Comparison of ENCODE assay signal across 8 cellular contexts in the genomic region with DNA sequence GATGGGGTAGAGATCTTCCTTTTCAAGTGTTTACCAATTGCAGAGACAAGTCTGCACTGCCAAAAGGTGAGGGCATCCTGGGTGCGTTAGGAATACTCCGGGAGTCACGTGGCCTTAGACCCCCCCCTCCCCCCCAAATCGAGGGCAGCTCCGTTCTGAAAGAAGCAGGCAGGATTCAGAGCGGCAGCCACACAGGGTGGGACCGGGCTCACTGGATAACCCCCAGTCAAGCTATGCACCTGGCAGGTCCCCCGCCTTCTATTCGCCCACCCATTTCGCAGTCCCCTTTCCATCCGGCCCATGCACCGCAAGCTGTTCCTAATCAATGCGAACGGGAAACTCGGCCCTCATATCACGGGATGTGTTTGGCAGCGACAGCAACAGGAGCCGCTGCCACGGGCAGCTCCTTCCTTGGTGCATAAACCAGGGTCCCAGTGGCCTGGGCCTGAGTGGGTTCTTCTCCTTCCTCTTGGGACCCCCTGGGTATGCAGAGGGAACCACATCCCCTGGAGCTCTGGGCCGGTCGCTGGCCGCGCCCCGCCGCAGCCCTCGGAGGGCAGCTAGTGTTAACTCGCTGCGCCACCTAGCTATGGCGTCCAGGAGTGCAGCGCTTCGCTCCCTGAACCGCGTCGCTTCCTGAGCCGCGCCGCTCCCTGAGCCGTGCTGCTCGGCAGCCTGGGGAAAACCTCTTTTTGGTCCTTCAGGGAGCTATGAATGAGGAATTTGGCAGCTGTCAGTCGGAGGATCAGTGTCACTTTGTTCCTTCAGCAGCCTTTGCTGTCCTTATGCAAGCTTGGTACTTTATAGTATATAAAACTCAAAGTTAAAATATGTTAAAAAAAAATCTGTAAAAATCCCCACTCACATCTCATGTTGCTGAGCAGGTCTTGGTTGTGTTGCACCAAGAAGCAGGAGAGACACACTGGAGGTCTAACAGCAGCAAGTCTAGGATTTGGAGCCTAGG. TPM values are rescaled to one million over a fixed set of nuclear protein-coding genes. Genes with fewer than 3 reads are reported as not detected.
A peak's percentile ranks its signal among the peaks of the same experiment; 100 is the strongest.
DNase-seq lines count a peak whose midpoint lies in the region; ATAC-seq and TF ChIP-seq lines count a peak whose summit lies in the region.

No MANE protein-coding gene starts in this region.

- peaks cover 24% of the 10 kb centered on the region for H3K27me3 Mint-ChIP-seq in activated CD8-positive, alpha-beta T cell treated with anti-CD3 and anti-CD28 coated beads, Interleukin-2, amount 10 ng/mL, durations not matched to agents 7 days and 5 days (ENCODE audit: low read depth)

- peak; percentile 51 for ATAC-seq in HG03439 (IDR thresholded peaks at IDR 0.05; ENCODE audit: unreplicated experiment)
- peak; percentile 98 for ATAC-seq in activated CD8-positive, alpha-beta T cell treated with anti-CD3 and anti-CD28 coated beads, Interleukin-2, amount 10 ng/mL, durations not matched to agents 7 days and 5 days
- no peak for ATAC-seq in HG02885 (IDR thresholded peaks at IDR 0.05; ENCODE audit: poor library complexity, unreplicated experiment)

- H3K9me3 Mint-ChIP-seq in activated CD8-positive, alpha-beta T cell treated with anti-CD3 and anti-CD28 coated beads, Interleukin-2, amount 10 ng/mL, durations not matched to agents 7 days and 5 days (ENCODE audit: insufficient read depth): no peaks in the 10 kb centered on the region

- no peak overlapping the region for H3K27ac ChIP-seq in ectodermal cell (ENCODE audit: insufficient read depth, low read depth, low read length, poor library complexity, severe bottlenecking)

- H3K36me3 Mint-ChIP-seq in activated CD8-positive, alpha-beta T cell treated with anti-CD3 and anti-CD28 coated beads, Interleukin-2, amount 10 ng/mL, durations not matched to agents 7 days and 5 days (ENCODE audit: low read depth): no peaks in the 10 kb centered on the region

- peak; percentile 30 for DNase-seq in DMS53 treated with DMSO at 0.1 percent for 48 hours (lab: John Stamatoyannopoulos, UW; ENCODE audit: unreplicated experiment)
- DNase-seq in NCI-H82 (lab: John Stamatoyannopoulos, UW): peak; percentile 95
- DNase-seq in activated CD8-positive, alpha-beta T cell treated with anti-CD3 and anti-CD28 coated beads, Interleukin-2, amount 10 ng/mL, durations not matched to agents 7 days and 5 days: peak; percentile 85
- DNase-seq in lower leg skin (ENCODE audit: low spot score in 2 of 2): peak; percentile 78 to 97
- DNase-seq in stimulated activated CD4-positive, alpha-beta T cell treated with anti-CD3 and anti-CD28 coated beads, Interleukin-4, amount 100 ng/mL, for 24 hours: peak; percentile 82

- peak overlapping the region; percentile 24 for H3K4me3 ChIP-seq in ectodermal cell (ENCODE audit: insufficient read depth, low read depth, low read length)
- H3K4me3 ChIP-seq in lower leg skin (ENCODE audit: low read depth, poor library complexity, severe bottlenecking): no peak overlapping the region

- peak overlapping the region; percentile 68 for H3K4me3 Mint-ChIP-seq in activated CD8-positive, alpha-beta T cell treated with anti-CD3 and anti-CD28 coated beads, Interleukin-2, amount 10 ng/mL, durations not matched to agents 7 days and 5 days

- no peaks in the 10 kb centered on the region for H3K9me3 ChIP-seq in ectodermal cell (ENCODE audit: control insufficient read depth, low read length)

- H3K4me1 Mint-ChIP-seq in activated CD8-positive, alpha-beta T cell treated with anti-CD3 and anti-CD28 coated beads, Interleukin-2, amount 10 ng/mL, durations not matched to agents 7 days and 5 days (ENCODE audit: low read depth): peaks cover 9% of the 10 kb centered on the region

- no peak for TF ChIP-seq POLR2A in lower leg skin (IDR thresholded peaks at IDR 0.05)

- CTCF ChIA-PET in activated CD8-positive, alpha-beta T cell treated with anti-CD3 and anti-CD28 coated beads, Interleukin-2, amount 10 ng/mL, durations not matched to agents 7 days and 5 days (lab: Charles Lee): interaction anchor here (0.7 to 4.0 kb wide), 38 partner anchors 9 to 176 kb away, joined by 3 to 82 read pairs (median 6); a partner anchor contains a TSS

- peak in 2 of 3 donors; percentile 46 to 86 for TF ChIP-seq CTCF in lower leg skin (IDR thresholded peaks at IDR 0.05)

- WGBS in ectodermal cell, 2 experiments: 1% methylated on average over 40 of the region's 40 CpGs
- 1% methylated on average over 19 to 39 of the region's 40 CpGs for WGBS in lower leg skin, 2 donors

- H3K4me1 ChIP-seq in ectodermal cell (ENCODE audit: control insufficient read depth, insufficient read depth, low read length): peaks cover 26% of the 10 kb centered on the region

- intact Hi-C loops in lower leg skin (cut with DNase I; ENCODE audit: low total_unique reads): loop anchor here (5.0 to 10.0 kb wide), 2 partner anchors 76 to 1844 kb away; no protein-coding TSS in a partner anchor

- H3K36me3 ChIP-seq in ectodermal cell (ENCODE audit: control insufficient read depth, insufficient read depth, low read length): no peaks in the 10 kb centered on the region

- POLR2A ChIA-PET in activated CD8-positive, alpha-beta T cell treated with anti-CD3 and anti-CD28 coated beads, Interleukin-2, amount 10 ng/mL, durations not matched to agents 7 days and 5 days (lab: Charles Lee): interaction anchor here (1.2 kb wide), 1 partner anchor 96 kb away, joined by 4 read pairs; no protein-coding TSS in a partner anchor

- no peak overlapping the region for H3K27ac Mint-ChIP-seq in activated CD8-positive, alpha-beta T cell treated with anti-CD3 and anti-CD28 coated beads, Interleukin-2, amount 10 ng/mL, durations not matched to agents 7 days and 5 days

- peaks cover 94% of the 10 kb centered on the region for H3K27me3 ChIP-seq in ectodermal cell (ENCODE audit: control insufficient read depth, insufficient read depth, low read length, poor library complexity, severe bottlenecking)

RNA-seq across cellular contexts. Expression of a gene that starts 41.4 kb away (rescaled TPM):
- 1 to 10 TPM; 3.3 to 3.8 TPM for total RNA-seq in activated CD8-positive, alpha-beta T cell treated with anti-CD3 and anti-CD28 coated beads, Interleukin-2, amount 10 ng/mL, durations not matched to agents 7 days and 5 days
- 0.43 TPM for polyA plus RNA-seq in ectodermal cell (2013, experiment 1 of 4)
- 1.0 TPM for polyA plus RNA-seq in ectodermal cell (2013, experiment 2 of 4)
- polyA plus RNA-seq in ectodermal cell (2013, experiment 3 of 4): 1.6 TPM
- polyA plus RNA-seq in ectodermal cell (2013, experiment 4 of 4): 1.5 TPM
- 1 to 10 TPM; 4.9 to 8.3 (median 7.0) TPM for total RNA-seq in lower leg skin

RNA-seq across cellular contexts. Expression of a gene that starts 55.3 kb away (rescaled TPM):
- 10 to 100 TPM; 59.8 to 60.3 TPM for total RNA-seq in activated CD8-positive, alpha-beta T cell treated with anti-CD3 and anti-CD28 coated beads, Interleukin-2, amount 10 ng/mL, durations not matched to agents 7 days and 5 days
- 46.9 TPM for polyA plus RNA-seq in ectodermal cell (2013, experiment 1 of 4)
- polyA plus RNA-seq in ectodermal cell (2013, experiment 2 of 4): 41.7 TPM
- 34.4 TPM for polyA plus RNA-seq in ectodermal cell (2013, experiment 3 of 4)
- polyA plus RNA-seq in ectodermal cell (2013, experiment 4 of 4): 38.1 TPM
- 10 to 100 TPM; 17.7 to 60.4 (median 32.7) TPM for total RNA-seq in lower leg skin

RNA-seq across cellular contexts. Expression of a gene that starts 56.8 kb away (rescaled TPM):
- total RNA-seq in activated CD8-positive, alpha-beta T cell treated with anti-CD3 and anti-CD28 coated beads, Interleukin-2, amount 10 ng/mL, durations not matched to agents 7 days and 5 days: 10 to 100 TPM; 74.6 to 84.8 TPM
- 124 TPM for polyA plus RNA-seq in ectodermal cell (2013, experiment 1 of 4)
- 149 TPM for polyA plus RNA-seq in ectodermal cell (2013, experiment 2 of 4)
- polyA plus RNA-seq in ectodermal cell (2013, experiment 3 of 4): 79.0 TPM
- 86.2 TPM for polyA plus RNA-seq in ectodermal cell (2013, experiment 4 of 4)
- 10 to 100 TPM; 21.4 to 46.1 (median 39.8) TPM for total RNA-seq in lower leg skin

Comparison
In these comparisons a context has a peak if more than half of its experiments do, and no peak if none do; other contexts are left out.
1. DNase-seq: peak in every context shown above with its lines; median percentile 95 in NCI-H82; 88 in lower leg skin; 85 in activated CD8-positive, alpha-beta T cell treated with anti-CD3 and anti-CD28 coated beads, Interleukin-2, amount 10 ng/mL, durations not matched to agents 7 days and 5 days; 82 in stimulated activated CD4-positive, alpha-beta T cell treated with anti-CD3 and anti-CD28 coated beads, Interleukin-4, amount 100 ng/mL, for 24 hours; 30 in DMS53 treated with DMSO at 0.1 percent for 48 hours.